In genomic region chr2:214715025-214715424, GRCh38 we compare ENCODE assay signal across 17 cellular contexts.
A peak's percentile ranks its signal among the peaks of the same experiment; 100 is the strongest.
DNase-seq lines count a peak whose midpoint lies in the region; ATAC-seq, FAIRE-seq and TF ChIP-seq lines count a peak whose summit lies in the region.
"Had no signal": no experiment of that assay in that cellular context is flagged by ENCODE, and none has a peak within 500 bp of the region (broad histone marks: within the 10 kb centered on the region; RNA-seq: fewer than 3 reads in every experiment).

No MANE protein-coding gene starts in this region.

- peak; percentile 33 for ATAC-seq in activated CD4-positive, alpha-beta T cell treated with anti-CD3 and anti-CD28 coated beads for 36 hours
- ATAC-seq in GM18907 (IDR thresholded peaks at IDR 0.05; ENCODE audit: unreplicated experiment) = no peak
- ATAC-seq: CD8-positive, alpha-beta T cell; GM23338; HCT116 had no signal

- peaks cover 2% of the 10 kb centered on the region for H3K9me3 Mint-ChIP-seq in activated CD4-positive, alpha-beta T cell treated with anti-CD3 and anti-CD28 coated beads for 36 hours (ENCODE audit: low read depth)
- no peaks in the 10 kb centered on the region for H3K9me3 Mint-ChIP-seq in activated CD4-positive, alpha-beta T cell treated with anti-CD3 and anti-CD28 coated beads, Interleukin-2, amount 10 ng/mL, durations not matched to agents 7 days and 5 days

- no peaks in the 10 kb centered on the region for H3K27me3 Mint-ChIP-seq in activated CD4-positive, alpha-beta T cell treated with anti-CD3 and anti-CD28 coated beads for 36 hours
- no peaks in the 10 kb centered on the region for H3K27me3 Mint-ChIP-seq in activated CD4-positive, alpha-beta T cell treated with anti-CD3 and anti-CD28 coated beads, Interleukin-2, amount 10 ng/mL, durations not matched to agents 7 days and 5 days
- H3K27me3 Mint-ChIP-seq: B cell; CD4-positive, CD25-positive, alpha-beta regulatory T cell had no signal

- peak; percentile 14 for FAIRE-seq in GM12892 (lab: Jason Lieb, UNC)
- FAIRE-seq: A204.1, G401.6 had no signal

- H3K27ac Mint-ChIP-seq in activated CD4-positive, alpha-beta T cell treated with anti-CD3 and anti-CD28 coated beads for 36 hours = no peak overlapping the region
- no peak overlapping the region for H3K27ac Mint-ChIP-seq in activated CD4-positive, alpha-beta T cell treated with anti-CD3 and anti-CD28 coated beads, Interleukin-2, amount 10 ng/mL, durations not matched to agents 7 days and 5 days
- H3K27ac Mint-ChIP-seq: B cell; CD4-positive, CD25-positive, alpha-beta regulatory T cell; CD8-positive, alpha-beta T cell; GM23338; H9 had no signal

- DNase-seq in activated CD4-positive, alpha-beta T cell treated with anti-CD3 and anti-CD28 coated beads for 36 hours = no peak
- DNase-seq in activated CD4-positive, alpha-beta T cell treated with anti-CD3 and anti-CD28 coated beads, Interleukin-2, amount 10 ng/mL, durations not matched to agents 7 days and 5 days = no peak
- DNase-seq in GM12892 (ENCODE audit: insufficient read length) = no peak
- DNase-seq in kidney tubule cell (ENCODE audit: low spot score) = peak; percentile 5
- no peak for DNase-seq in ureter (ENCODE audit: low spot score)
- DNase-seq: Caco-2; CD4-positive, CD25-positive, alpha-beta regulatory T cell; CD8-positive, alpha-beta T cell; DMS153; DND-41; H9 had no signal

- CTCF ChIA-PET in activated CD4-positive, alpha-beta T cell treated with anti-CD3 and anti-CD28 coated beads for 36 hours (lab: Charles Lee) = no interaction called here
- CTCF ChIA-PET in activated CD4-positive, alpha-beta T cell treated with anti-CD3 and anti-CD28 coated beads, Interleukin-2, amount 10 ng/mL, durations not matched to agents 7 days and 5 days (lab: Charles Lee) = no interaction called here

- peaks cover 3% of the 10 kb centered on the region for H3K4me1 Mint-ChIP-seq in activated CD4-positive, alpha-beta T cell treated with anti-CD3 and anti-CD28 coated beads for 36 hours
- peaks cover 14% of the 10 kb centered on the region for H3K4me1 Mint-ChIP-seq in activated CD4-positive, alpha-beta T cell treated with anti-CD3 and anti-CD28 coated beads, Interleukin-2, amount 10 ng/mL, durations not matched to agents 7 days and 5 days
- H3K4me1 Mint-ChIP-seq: B cell, GM23338, H9 had no signal

- peaks cover 26% of the 10 kb centered on the region for H3K36me3 Mint-ChIP-seq in activated CD4-positive, alpha-beta T cell treated with anti-CD3 and anti-CD28 coated beads for 36 hours (ENCODE audit: low read depth)
- peaks cover 36% of the 10 kb centered on the region for H3K36me3 Mint-ChIP-seq in activated CD4-positive, alpha-beta T cell treated with anti-CD3 and anti-CD28 coated beads, Interleukin-2, amount 10 ng/mL, durations not matched to agents 7 days and 5 days (ENCODE audit: low read depth)

- intact Hi-C loops in activated CD4-positive, alpha-beta T cell treated with anti-CD3 and anti-CD28 coated beads for 36 hours (cut with DNase I, micrococcal nuclease) = no loop called here

- POLR2A ChIA-PET in activated CD4-positive, alpha-beta T cell treated with anti-CD3 and anti-CD28 coated beads for 36 hours (lab: Charles Lee) = no interaction called here
- POLR2A ChIA-PET in activated CD4-positive, alpha-beta T cell treated with anti-CD3 and anti-CD28 coated beads, Interleukin-2, amount 10 ng/mL, durations not matched to agents 7 days and 5 days (lab: Charles Lee) = no interaction called here

- no peak overlapping the region for H3K4me3 Mint-ChIP-seq in activated CD4-positive, alpha-beta T cell treated with anti-CD3 and anti-CD28 coated beads for 36 hours
- no peak overlapping the region for H3K4me3 Mint-ChIP-seq in activated CD4-positive, alpha-beta T cell treated with anti-CD3 and anti-CD28 coated beads, Interleukin-2, amount 10 ng/mL, durations not matched to agents 7 days and 5 days
- H3K4me3 Mint-ChIP-seq: B cell; CD4-positive, CD25-positive, alpha-beta regulatory T cell; CD8-positive, alpha-beta T cell; GM23338; H9 had no signal

- no peak for TF ChIP-seq POLR2A in GM12892 (IDR thresholded peaks at IDR 0.05; ENCODE audit: low read depth, low read length)
